ENCODE assay signal across 13 cellular contexts in genomic region chrX:110414679-110415439, GRCh38. TPM values are rescaled to one million over a fixed set of nuclear protein-coding genes. Genes with fewer than 3 reads are reported as not detected.
DNase-seq lines count a peak whose midpoint lies in the region; ATAC-seq and TF ChIP-seq lines count a peak whose summit lies in the region.
"Had no signal": no experiment of that assay in that cellular context is flagged by ENCODE, and none has a peak within 500 bp of the region (broad histone marks: within the 10 kb centered on the region; RNA-seq: fewer than 3 reads in every experiment).

No MANE protein-coding gene starts in this region.

- no peak overlapping the region for H3K4me3 Mint-ChIP-seq in activated T-helper 17 cell treated with anti-CD3 and anti-CD28 coated beads, Interleukin-2, amount 50 U/mL, for 72 hours
- H3K4me3 Mint-ChIP-seq: H9, memory B cell had no signal

- peak; percentile 52 for DNase-seq in AG20443 (ENCODE audit: low spot score)
- no peak for DNase-seq in stimulated activated CD4-positive, alpha-beta T cell treated with anti-CD3 and anti-CD28 coated beads, Interleukin-2, amount 100 ng/mL, for 48 hours
- DNase-seq in cerebellum (ENCODE audit: low spot score), result no peak
- no peak for DNase-seq in adrenal gland
- DNase-seq: activated CD4-positive, alpha-beta T cell treated with anti-CD3 and anti-CD28 coated beads, Interleukin-2, amount 50 U/mL, for 48 hours; H9; stimulated activated CD4-positive, alpha-beta T cell treated with anti-CD3 and anti-CD28 coated beads, Interleukin-4, amount 100 ng/mL, for 24 hours had no signal

- no peaks in the 10 kb centered on the region for H3K36me3 Mint-ChIP-seq in activated T-helper 17 cell treated with anti-CD3 and anti-CD28 coated beads, Interleukin-2, amount 50 U/mL, for 72 hours (ENCODE audit: low read depth)
- H3K36me3 Mint-ChIP-seq: memory B cell had no signal

- H3K27me3 ChIP-seq in adrenal gland, result peaks cover 24% of the 10 kb centered on the region

- peaks cover 5% of the 10 kb centered on the region for H3K4me1 Mint-ChIP-seq in activated T-helper 17 cell treated with anti-CD3 and anti-CD28 coated beads, Interleukin-2, amount 50 U/mL, for 72 hours

- peaks cover 0 to 4% of the 10 kb centered on the region in 2 donors for H3K4me1 ChIP-seq in adrenal gland (replicated peaks in 1 of 2)

- no peak overlapping the region for H3K27ac ChIP-seq in adrenal gland
- H3K27ac ChIP-seq: BLaER1 treated with 17β-estradiol and CSF1 and Interleukin-3, amounts not matched to agents 10 nM and 100 nM had no signal

- no peaks in the 10 kb centered on the region for H3K36me3 ChIP-seq in adrenal gland (replicated peaks in 1 of 2)
- H3K36me3 ChIP-seq: BLaER1 treated with 17β-estradiol and CSF1 and Interleukin-3, amounts not matched to agents 10 nM and 100 nM had no signal

- no peaks in the 10 kb centered on the region for H3K27me3 Mint-ChIP-seq in activated T-helper 17 cell treated with anti-CD3 and anti-CD28 coated beads, Interleukin-2, amount 50 U/mL, for 72 hours

- peak; percentile 56 for ATAC-seq in GM19372 (IDR thresholded peaks at IDR 0.05; ENCODE audit: low read depth, unreplicated experiment)
- peak; percentile 49 for ATAC-seq in HG03025 (IDR thresholded peaks at IDR 0.05; ENCODE audit: low FRiP score, unreplicated experiment)
- ATAC-seq in activated T-helper 17 cell treated with anti-CD3 and anti-CD28 coated beads, Interleukin-2, amount 50 U/mL, for 72 hours (replicated peaks), result no peak
- ATAC-seq in esophagus mucosa, result no peak

- no peaks in the 10 kb centered on the region for H3K9me3 Mint-ChIP-seq in activated T-helper 17 cell treated with anti-CD3 and anti-CD28 coated beads, Interleukin-2, amount 50 U/mL, for 72 hours
- H3K9me3 Mint-ChIP-seq: H9, memory B cell had no signal

- no peak overlapping the region for H3K4me3 ChIP-seq in adrenal gland
- H3K4me3 ChIP-seq: BLaER1 treated with 17β-estradiol and CSF1 and Interleukin-3, amounts not matched to agents 10 nM and 100 nM had no signal

- no peaks in the 10 kb centered on the region for H3K9me3 ChIP-seq in adrenal gland (replicated peaks in 1 of 3)
- H3K9me3 ChIP-seq: BLaER1 treated with 17β-estradiol and CSF1 and Interleukin-3, amounts not matched to agents 10 nM and 100 nM had no signal

- no peak for TF ChIP-seq POLR2A in adrenal gland (IDR thresholded peaks at IDR 0.05)

- intact Hi-C loops in adrenal gland (cut with DNase I), result loop anchor here in 1 of 2 donors (10.0 kb wide), 1 partner anchor 510 kb away; no protein-coding TSS in a partner anchor

- peak overlapping the region; percentile 23 for H3K27ac Mint-ChIP-seq in activated T-helper 17 cell treated with anti-CD3 and anti-CD28 coated beads, Interleukin-2, amount 50 U/mL, for 72 hours
- H3K27ac Mint-ChIP-seq: H9, memory B cell had no signal

- no peak for TF ChIP-seq CTCF in adrenal gland (IDR thresholded peaks at IDR 0.05)

- 50 to 83% (median 59%) methylated on average over 1 of the region's 1 CpG for WGBS in adrenal gland, 4 donors

RNA-seq across cellular contexts. Expression of gene RTL9, which starts 56.2 kb away (rescaled TPM):
- total RNA-seq in activated T-helper 17 cell treated with anti-CD3 and anti-CD28 coated beads, Interleukin-2, amount 50 U/mL, for 72 hours, result not detected
- total RNA-seq in esophagus mucosa (not detected), cerebellum (0.82 TPM), adrenal gland (under 1 TPM in 7 of 8 donors, not detected in 1; 0.04 to 0.46 (median 0.07) TPM)
- under 1 TPM; 0.08 to 0.66 (median 0.10) TPM for polyA plus RNA-seq in adrenal gland

Comparison
In these comparisons a context has a peak if more than half of its experiments do, and no peak if none do; other contexts are left out.
1. ATAC-seq: peak in GM19372 (single experiment) and HG03025 (single experiment); none in activated T-helper 17 cell treated with anti-CD3 and anti-CD28 coated beads, Interleukin-2, amount 50 U/mL, for 72 hours (single experiment) and esophagus mucosa (single experiment).